Comparison of ENCODE assay signal across 25 cellular contexts in the genomic region with DNA sequence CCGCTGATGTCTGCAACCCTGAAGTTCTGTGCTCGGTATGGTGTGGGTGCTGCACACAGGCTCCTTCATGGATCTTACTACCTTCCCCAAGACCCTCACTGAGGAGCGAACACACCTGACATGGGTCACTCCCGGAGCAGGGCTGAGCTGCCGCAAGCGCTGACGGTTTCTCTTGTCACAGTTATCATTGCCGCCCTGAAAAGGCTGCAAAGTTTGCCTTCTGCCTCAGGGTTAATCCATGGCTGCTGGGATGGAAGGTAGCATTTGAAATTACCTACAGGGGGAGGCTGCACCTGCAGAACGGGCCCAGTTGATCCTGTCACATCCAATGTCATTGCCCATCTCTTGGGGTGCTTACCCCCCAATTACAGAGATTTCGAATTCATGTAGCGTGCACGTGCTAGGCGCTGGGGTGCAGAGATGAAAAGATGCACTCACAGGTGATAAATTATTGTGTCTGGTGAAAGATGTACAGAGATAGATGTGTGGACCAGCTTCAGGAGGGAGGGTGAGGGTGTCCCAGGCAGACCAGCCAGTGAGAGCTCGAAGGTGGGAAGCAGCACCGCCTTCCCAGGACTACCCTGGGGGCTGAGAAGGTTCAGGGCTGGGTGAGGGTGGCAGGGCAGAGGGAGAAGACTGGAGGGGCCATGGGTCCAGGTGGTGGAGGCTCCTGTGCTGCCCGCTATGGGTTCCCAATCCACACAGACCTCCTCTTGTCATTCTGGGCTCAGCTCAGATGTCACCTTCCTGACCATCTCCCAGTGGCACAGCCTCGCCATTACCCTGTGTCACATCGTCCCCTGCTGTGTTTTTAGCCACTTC.
DNase-seq lines count a peak whose midpoint lies in the region; ATAC-seq and TF ChIP-seq lines count a peak whose summit lies in the region.
"Had no signal": no experiment of that assay in that cellular context is flagged by ENCODE, and none has a peak within 500 bp of the region (broad histone marks: within the 10 kb centered on the region; RNA-seq: fewer than 3 reads in every experiment).

No MANE protein-coding gene starts in this region.

- no peaks in the 10 kb centered on the region for H3K4me1 ChIP-seq in Peyer's patch
- H3K4me1 ChIP-seq: esophagus squamous epithelium, gastrocnemius medialis, SJSA1 had no signal

- H3K36me3 ChIP-seq in Peyer's patch: no peaks in the 10 kb centered on the region
- H3K36me3 ChIP-seq: esophagus squamous epithelium, gastrocnemius medialis, neutrophil, SJSA1 had no signal

- ATAC-seq in left lobe of liver: no peak
- ATAC-seq in GM18907 (IDR thresholded peaks at IDR 0.05; ENCODE audit: unreplicated experiment): no peak
- ATAC-seq: effector memory CD8-positive, alpha-beta T cell; gastrocnemius medialis; T-cell had no signal

- peak; percentile 15 for DNase-seq in activated CD4-positive, CD25-positive, alpha-beta regulatory T cell treated with anti-CD3 and anti-CD28 coated beads, Interleukin-2, amount 50 U/mL, for 72 hours
- DNase-seq in activated CD4-positive, CD25-positive, alpha-beta regulatory T cell (lab: John Stamatoyannopoulos, UW): no peak
- DNase-seq in left lobe of liver (ENCODE audit: low spot score): peak; percentile 10
- peak; percentile 11 for DNase-seq in stimulated activated CD8-positive, alpha-beta memory T cell treated with anti-CD3 and anti-CD28 coated beads, Interleukin-4, amount 100 ng/mL, for 48 hours
- no peak for DNase-seq in Peyer's patch
- DNase-seq in RKO (ENCODE audit: low spot score): no peak
- DNase-seq: activated naive CD8-positive, alpha-beta T cell treated with anti-CD3 and anti-CD28 coated beads for 36 hours; CD4-positive, CD25-positive, alpha-beta regulatory T cell; cerebellar nuclear complex; effector memory CD8-positive, alpha-beta T cell; EL; esophagus squamous epithelium; gastrocnemius medialis; Karpas-422; MV-4-11; NCI-H1694 treated with DMSO at 0.1 percent for 48 hours; NCI-H2171; NCI-H526; small intestine had no signal

- no peak for TF ChIP-seq POLR2A in Peyer's patch (IDR thresholded peaks at IDR 0.05)

- no peak overlapping the region for H3K4me3 ChIP-seq in Peyer's patch
- H3K4me3 ChIP-seq: esophagus squamous epithelium, gastrocnemius medialis, SJSA1 had no signal

- no peaks in the 10 kb centered on the region for H3K9me3 ChIP-seq in Peyer's patch
- H3K9me3 ChIP-seq: esophagus squamous epithelium, gastrocnemius medialis, neutrophil, SJSA1 had no signal

- no peak for TF ChIP-seq CTCF in Peyer's patch (IDR thresholded peaks at IDR 0.05)

- H3K27me3 ChIP-seq in Peyer's patch: no peaks in the 10 kb centered on the region
- H3K27me3 ChIP-seq: esophagus squamous epithelium, gastrocnemius medialis, neutrophil had no signal

- peak overlapping the region; percentile 78 for H3K27ac ChIP-seq in angular gyrus (ENCODE audit: low read depth, low read length)
- no peak overlapping the region for H3K27ac ChIP-seq in Peyer's patch
- H3K27ac ChIP-seq: 22Rv1, esophagus squamous epithelium, gastrocnemius medialis, neutrophil, SJSA1 had no signal

Comparison
In these comparisons a context has a peak if more than half of its experiments do, and no peak if none do; other contexts are left out.
1. DNase-seq: peak in activated CD4-positive, CD25-positive, alpha-beta regulatory T cell treated with anti-CD3 and anti-CD28 coated beads, Interleukin-2, amount 50 U/mL, for 72 hours (single experiment), left lobe of liver (single experiment) and stimulated activated CD8-positive, alpha-beta memory T cell treated with anti-CD3 and anti-CD28 coated beads, Interleukin-4, amount 100 ng/mL, for 48 hours (single experiment); none in activated CD4-positive, CD25-positive, alpha-beta regulatory T cell (0 of 4), Peyer's patch (0 of 3) and RKO (single experiment).